ENCODE assay signal across 1 cellular context in the genomic region with DNA sequence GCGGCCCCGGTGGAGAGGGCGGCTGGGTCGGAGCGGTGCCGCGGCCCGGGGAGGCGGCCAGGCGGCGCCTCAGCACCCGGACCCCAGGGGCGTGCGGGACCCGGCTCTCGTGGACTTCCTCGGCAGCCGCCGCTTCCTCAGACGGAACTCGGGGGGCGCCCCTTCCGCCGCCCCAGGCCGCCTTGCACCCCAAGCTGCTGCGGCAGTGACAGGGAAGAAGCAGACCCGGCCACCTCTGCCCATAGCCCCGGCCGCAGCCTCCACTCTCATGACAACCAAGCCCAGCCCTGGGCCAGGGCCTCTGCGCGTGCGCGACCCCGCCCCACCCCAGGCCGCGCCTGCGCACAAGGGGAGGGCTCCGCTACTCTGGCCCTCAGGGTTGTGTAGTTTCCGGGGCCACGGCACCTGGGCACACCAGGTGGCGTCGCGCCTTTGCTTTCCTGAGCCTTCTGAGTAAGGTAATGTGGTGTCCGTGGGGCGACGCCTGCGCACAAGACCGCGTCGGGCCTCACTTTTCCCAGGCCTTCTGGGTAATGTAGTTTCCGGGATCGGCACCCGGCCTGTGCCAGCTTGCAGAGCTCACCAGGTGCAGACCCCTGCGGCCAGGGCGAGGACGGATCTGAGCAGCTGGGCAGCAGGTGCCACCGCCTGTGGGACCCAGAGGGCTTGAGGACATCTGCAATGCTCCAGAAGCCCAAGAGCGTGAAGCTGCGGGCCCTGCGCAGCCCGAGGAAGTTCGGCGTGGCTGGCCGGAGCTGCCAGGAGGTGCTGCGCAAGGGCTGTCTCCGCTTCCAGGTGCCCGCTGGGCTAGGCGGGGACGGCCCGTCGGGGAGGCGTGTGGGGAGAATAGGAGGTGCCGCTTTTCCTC.
TF ChIP-seq lines count a peak whose summit lies in the region.

A gene (minus strand): TSS at position 289 of the 868 bp plus-strand sequence. CDS start 4,804 bp downstream, outside the sequence.
A gene with protein sequence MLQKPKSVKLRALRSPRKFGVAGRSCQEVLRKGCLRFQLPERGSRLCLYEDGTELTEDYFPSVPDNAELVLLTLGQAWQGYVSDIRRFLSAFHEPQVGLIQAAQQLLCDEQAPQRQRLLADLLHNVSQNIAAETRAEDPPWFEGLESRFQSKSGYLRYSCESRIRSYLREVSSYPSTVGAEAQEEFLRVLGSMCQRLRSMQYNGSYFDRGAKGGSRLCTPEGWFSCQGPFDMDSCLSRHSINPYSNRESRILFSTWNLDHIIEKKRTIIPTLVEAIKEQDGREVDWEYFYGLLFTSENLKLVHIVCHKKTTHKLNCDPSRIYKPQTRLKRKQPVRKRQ (plus strand): TSS at position 554 of the 868 bp plus-strand sequence. CDS start 128 bp downstream, at position 682.

TF ChIP-seq in HepG2, 621 proteins besides CTCF, POLR2A, EP300 and RAD21 (continued from another document and continues in another):
- TF ChIP-seq ZNF782 (CRISPR knock-in tag; IDR thresholded peaks at IDR 0.05; ENCODE audit: borderline replicate concordance) (no peak), SKI (IDR thresholded peaks at IDR 0.05; ENCODE audit: partially characterized antibody) (peak; percentile 38), ZNF850 (CRISPR knock-in tag; conservative IDR thresholded peaks at IDR 0.05) (no peak), RAD51 (IDR thresholded peaks at IDR 0.05; ENCODE audit: borderline replicate concordance) (no peak), FOXK2 (IDR thresholded peaks at IDR 0.05) (no peak), CBX1 (IDR thresholded peaks at IDR 0.05; ENCODE audit: low read depth) (no peak), PHF8 (CRISPR knock-in tag; IDR thresholded peaks at IDR 0.05) (peak; percentile 92), ZNF432 (CRISPR knock-in tag; IDR thresholded peaks at IDR 0.05; ENCODE audit: borderline replicate concordance) (no peak), DNMT3B (CRISPR knock-in tag; conservative IDR thresholded peaks at IDR 0.05) (no peak), ZMYM4 (CRISPR knock-in tag; IDR thresholded peaks at IDR 0.05) (no peak; the same call in 1 of the 2 replicates), ZNF839 (CRISPR knock-in tag; IDR thresholded peaks at IDR 0.05; ENCODE audit: borderline replicate concordance) (no peak; the same call in 1 of the 2 replicates), ZBTB1 (CRISPR knock-in tag; IDR thresholded peaks at IDR 0.05; ENCODE audit: borderline replicate concordance) (no peak), CEBPG (CRISPR knock-in tag; IDR thresholded peaks at IDR 0.05) (no peak), IKZF4 (CRISPR knock-in tag; IDR thresholded peaks at IDR 0.05; ENCODE audit: borderline replicate concordance, low read depth, not compliant biosample characterization) (peak; percentile 77), FOSL1 (CRISPR knock-in tag; IDR thresholded peaks at IDR 0.05; ENCODE audit: borderline replicate concordance) (no peak), ARNT2 (CRISPR knock-in tag; IDR thresholded peaks at IDR 0.05; ENCODE audit: low read depth) (0 out of 2 replicates have a peak, but pooled peaks have one; percentile 18), SIN3A (IDR thresholded peaks at IDR 0.05; ENCODE audit: borderline replicate concordance, low read depth, low read length) (no peak), NFE2 (CRISPR knock-in tag; IDR thresholded peaks at IDR 0.05) (no peak), TOE1 (CRISPR knock-in tag; IDR thresholded peaks at IDR 0.05) (0 out of 2 replicates have a peak, but pooled peaks have one; percentile 56), EHMT2 (IDR thresholded peaks at IDR 0.05; ENCODE audit: borderline replicate concordance, low read depth, low read length) (no peak), SRF (IDR thresholded peaks at IDR 0.05; ENCODE audit: low read depth, low read length) (no peak), NR2F1 (CRISPR knock-in tag; IDR thresholded peaks at IDR 0.05) (no peak), GTF3A (CRISPR knock-in tag; conservative IDR thresholded peaks at IDR 0.05) (no peak), ZNF460 (CRISPR knock-in tag; IDR thresholded peaks at IDR 0.05; ENCODE audit: borderline replicate concordance) (no peak; the same call in 1 of the 2 replicates), KDM5A (IDR thresholded peaks at IDR 0.05; ENCODE audit: borderline replicate concordance, low read length) (no peak; the same call in 1 of the 2 replicates), ZMAT3 (CRISPR knock-in tag; conservative IDR thresholded peaks at IDR 0.05) (no peak; the same call in 1 of the 2 replicates), ZFP36 (IDR thresholded peaks at IDR 0.05; ENCODE audit: borderline replicate concordance, low read depth, low read length, partially characterized antibody) (no peak), FIP1L1 (IDR thresholded peaks at IDR 0.05; ENCODE audit: borderline replicate concordance, insufficient read depth, low read depth, low read length) (no peak)
- TF ChIP-seq, protein P1, sequence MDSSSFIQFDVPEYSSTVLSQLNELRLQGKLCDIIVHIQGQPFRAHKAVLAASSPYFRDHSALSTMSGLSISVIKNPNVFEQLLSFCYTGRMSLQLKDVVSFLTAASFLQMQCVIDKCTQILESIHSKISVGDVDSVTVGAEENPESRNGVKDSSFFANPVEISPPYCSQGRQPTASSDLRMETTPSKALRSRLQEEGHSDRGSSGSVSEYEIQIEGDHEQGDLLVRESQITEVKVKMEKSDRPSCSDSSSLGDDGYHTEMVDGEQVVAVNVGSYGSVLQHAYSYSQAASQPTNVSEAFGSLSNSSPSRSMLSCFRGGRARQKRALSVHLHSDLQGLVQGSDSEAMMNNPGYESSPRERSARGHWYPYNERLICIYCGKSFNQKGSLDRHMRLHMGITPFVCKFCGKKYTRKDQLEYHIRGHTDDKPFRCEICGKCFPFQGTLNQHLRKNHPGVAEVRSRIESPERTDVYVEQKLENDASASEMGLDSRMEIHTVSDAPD (CRISPR knock-in tag; IDR thresholded peaks at IDR 0.05) = no peak
- TF ChIP-seq, protein P2, sequence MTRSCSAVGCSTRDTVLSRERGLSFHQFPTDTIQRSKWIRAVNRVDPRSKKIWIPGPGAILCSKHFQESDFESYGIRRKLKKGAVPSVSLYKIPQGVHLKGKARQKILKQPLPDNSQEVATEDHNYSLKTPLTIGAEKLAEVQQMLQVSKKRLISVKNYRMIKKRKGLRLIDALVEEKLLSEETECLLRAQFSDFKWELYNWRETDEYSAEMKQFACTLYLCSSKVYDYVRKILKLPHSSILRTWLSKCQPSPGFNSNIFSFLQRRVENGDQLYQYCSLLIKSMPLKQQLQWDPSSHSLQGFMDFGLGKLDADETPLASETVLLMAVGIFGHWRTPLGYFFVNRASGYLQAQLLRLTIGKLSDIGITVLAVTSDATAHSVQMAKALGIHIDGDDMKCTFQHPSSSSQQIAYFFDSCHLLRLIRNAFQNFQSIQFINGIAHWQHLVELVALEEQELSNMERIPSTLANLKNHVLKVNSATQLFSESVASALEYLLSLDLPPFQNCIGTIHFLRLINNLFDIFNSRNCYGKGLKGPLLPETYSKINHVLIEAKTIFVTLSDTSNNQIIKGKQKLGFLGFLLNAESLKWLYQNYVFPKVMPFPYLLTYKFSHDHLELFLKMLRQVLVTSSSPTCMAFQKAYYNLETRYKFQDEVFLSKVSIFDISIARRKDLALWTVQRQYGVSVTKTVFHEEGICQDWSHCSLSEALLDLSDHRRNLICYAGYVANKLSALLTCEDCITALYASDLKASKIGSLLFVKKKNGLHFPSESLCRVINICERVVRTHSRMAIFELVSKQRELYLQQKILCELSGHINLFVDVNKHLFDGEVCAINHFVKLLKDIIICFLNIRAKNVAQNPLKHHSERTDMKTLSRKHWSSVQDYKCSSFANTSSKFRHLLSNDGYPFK (CRISPR knock-in tag; IDR thresholded peaks at IDR 0.05; ENCODE audit: borderline replicate concordance) = peak; percentile 77; the same call in 1 of the 2 replicates
- TF ChIP-seq, protein P3, sequence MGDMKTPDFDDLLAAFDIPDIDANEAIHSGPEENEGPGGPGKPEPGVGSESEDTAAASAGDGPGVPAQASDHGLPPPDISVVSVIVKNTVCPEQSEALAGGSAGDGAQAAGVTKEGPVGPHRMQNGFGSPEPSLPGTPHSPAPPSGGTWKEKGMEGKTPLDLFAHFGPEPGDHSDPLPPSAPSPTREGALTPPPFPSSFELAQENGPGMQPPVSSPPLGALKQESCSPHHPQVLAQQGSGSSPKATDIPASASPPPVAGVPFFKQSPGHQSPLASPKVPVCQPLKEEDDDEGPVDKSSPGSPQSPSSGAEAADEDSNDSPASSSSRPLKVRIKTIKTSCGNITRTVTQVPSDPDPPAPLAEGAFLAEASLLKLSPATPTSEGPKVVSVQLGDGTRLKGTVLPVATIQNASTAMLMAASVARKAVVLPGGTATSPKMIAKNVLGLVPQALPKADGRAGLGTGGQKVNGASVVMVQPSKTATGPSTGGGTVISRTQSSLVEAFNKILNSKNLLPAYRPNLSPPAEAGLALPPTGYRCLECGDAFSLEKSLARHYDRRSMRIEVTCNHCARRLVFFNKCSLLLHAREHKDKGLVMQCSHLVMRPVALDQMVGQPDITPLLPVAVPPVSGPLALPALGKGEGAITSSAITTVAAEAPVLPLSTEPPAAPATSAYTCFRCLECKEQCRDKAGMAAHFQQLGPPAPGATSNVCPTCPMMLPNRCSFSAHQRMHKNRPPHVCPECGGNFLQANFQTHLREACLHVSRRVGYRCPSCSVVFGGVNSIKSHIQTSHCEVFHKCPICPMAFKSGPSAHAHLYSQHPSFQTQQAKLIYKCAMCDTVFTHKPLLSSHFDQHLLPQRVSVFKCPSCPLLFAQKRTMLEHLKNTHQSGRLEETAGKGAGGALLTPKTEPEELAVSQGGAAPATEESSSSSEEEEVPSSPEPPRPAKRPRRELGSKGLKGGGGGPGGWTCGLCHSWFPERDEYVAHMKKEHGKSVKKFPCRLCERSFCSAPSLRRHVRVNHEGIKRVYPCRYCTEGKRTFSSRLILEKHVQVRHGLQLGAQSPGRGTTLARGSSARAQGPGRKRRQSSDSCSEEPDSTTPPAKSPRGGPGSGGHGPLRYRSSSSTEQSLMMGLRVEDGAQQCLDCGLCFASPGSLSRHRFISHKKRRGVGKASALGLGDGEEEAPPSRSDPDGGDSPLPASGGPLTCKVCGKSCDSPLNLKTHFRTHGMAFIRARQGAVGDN (CRISPR knock-in tag; IDR thresholded peaks at IDR 0.05) = peak; percentile 91
- TF ChIP-seq, protein P4, sequence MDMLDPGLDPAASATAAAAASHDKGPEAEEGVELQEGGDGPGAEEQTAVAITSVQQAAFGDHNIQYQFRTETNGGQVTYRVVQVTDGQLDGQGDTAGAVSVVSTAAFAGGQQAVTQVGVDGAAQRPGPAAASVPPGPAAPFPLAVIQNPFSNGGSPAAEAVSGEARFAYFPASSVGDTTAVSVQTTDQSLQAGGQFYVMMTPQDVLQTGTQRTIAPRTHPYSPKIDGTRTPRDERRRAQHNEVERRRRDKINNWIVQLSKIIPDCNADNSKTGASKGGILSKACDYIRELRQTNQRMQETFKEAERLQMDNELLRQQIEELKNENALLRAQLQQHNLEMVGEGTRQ (IDR thresholded peaks at IDR 0.05; ENCODE audit: low read depth, low read length) = no peak
- TF ChIP-seq, protein P4 (CRISPR knock-in tag; IDR thresholded peaks at IDR 0.05; ENCODE audit: borderline replicate concordance) = no peak; the same call in 1 of the 2 replicates
- TF ChIP-seq, protein P5, sequence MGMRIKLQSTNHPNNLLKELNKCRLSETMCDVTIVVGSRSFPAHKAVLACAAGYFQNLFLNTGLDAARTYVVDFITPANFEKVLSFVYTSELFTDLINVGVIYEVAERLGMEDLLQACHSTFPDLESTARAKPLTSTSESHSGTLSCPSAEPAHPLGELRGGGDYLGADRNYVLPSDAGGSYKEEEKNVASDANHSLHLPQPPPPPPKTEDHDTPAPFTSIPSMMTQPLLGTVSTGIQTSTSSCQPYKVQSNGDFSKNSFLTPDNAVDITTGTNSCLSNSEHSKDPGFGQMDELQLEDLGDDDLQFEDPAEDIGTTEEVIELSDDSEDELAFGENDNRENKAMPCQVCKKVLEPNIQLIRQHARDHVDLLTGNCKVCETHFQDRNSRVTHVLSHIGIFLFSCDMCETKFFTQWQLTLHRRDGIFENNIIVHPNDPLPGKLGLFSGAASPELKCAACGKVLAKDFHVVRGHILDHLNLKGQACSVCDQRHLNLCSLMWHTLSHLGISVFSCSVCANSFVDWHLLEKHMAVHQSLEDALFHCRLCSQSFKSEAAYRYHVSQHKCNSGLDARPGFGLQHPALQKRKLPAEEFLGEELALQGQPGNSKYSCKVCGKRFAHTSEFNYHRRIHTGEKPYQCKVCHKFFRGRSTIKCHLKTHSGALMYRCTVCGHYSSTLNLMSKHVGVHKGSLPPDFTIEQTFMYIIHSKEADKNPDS (CRISPR knock-in tag; IDR thresholded peaks at IDR 0.05) = no peak
- TF ChIP-seq, protein P6, sequence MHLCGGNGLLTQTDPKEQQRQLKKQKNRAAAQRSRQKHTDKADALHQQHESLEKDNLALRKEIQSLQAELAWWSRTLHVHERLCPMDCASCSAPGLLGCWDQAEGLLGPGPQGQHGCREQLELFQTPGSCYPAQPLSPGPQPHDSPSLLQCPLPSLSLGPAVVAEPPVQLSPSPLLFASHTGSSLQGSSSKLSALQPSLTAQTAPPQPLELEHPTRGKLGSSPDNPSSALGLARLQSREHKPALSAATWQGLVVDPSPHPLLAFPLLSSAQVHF (CRISPR knock-in tag; IDR thresholded peaks at IDR 0.05) = no peak
- TF ChIP-seq, protein P7, sequence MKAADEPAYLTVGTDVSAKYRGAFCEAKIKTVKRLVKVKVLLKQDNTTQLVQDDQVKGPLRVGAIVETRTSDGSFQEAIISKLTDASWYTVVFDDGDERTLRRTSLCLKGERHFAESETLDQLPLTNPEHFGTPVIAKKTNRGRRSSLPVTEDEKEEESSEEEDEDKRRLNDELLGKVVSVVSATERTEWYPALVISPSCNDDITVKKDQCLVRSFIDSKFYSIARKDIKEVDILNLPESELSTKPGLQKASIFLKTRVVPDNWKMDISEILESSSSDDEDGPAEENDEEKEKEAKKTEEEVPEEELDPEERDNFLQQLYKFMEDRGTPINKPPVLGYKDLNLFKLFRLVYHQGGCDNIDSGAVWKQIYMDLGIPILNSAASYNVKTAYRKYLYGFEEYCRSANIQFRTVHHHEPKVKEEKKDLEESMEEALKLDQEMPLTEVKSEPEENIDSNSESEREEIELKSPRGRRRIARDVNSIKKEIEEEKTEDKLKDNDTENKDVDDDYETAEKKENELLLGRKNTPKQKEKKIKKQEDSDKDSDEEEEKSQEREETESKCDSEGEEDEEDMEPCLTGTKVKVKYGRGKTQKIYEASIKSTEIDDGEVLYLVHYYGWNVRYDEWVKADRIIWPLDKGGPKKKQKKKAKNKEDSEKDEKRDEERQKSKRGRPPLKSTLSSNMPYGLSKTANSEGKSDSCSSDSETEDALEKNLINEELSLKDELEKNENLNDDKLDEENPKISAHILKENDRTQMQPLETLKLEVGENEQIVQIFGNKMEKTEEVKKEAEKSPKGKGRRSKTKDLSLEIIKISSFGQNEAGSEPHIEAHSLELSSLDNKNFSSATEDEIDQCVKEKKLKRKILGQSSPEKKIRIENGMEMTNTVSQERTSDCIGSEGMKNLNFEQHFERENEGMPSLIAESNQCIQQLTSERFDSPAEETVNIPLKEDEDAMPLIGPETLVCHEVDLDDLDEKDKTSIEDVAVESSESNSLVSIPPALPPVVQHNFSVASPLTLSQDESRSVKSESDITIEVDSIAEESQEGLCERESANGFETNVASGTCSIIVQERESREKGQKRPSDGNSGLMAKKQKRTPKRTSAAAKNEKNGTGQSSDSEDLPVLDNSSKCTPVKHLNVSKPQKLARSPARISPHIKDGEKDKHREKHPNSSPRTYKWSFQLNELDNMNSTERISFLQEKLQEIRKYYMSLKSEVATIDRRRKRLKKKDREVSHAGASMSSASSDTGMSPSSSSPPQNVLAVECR (CRISPR knock-in tag; IDR thresholded peaks at IDR 0.05; ENCODE audit: borderline replicate concordance) = peak; percentile 78
